In genomic region chr1:3314561-3315271, GRCh38 we compare ENCODE assay signal across 11 cellular contexts.
DNase-seq lines count a peak whose midpoint lies in the region; ATAC-seq and TF ChIP-seq lines count a peak whose summit lies in the region.
"Had no signal": no experiment of that assay in that cellular context is flagged by ENCODE, and none has a peak within 500 bp of the region (broad histone marks: within the 10 kb centered on the region; RNA-seq: fewer than 3 reads in every experiment).

No MANE protein-coding gene starts in this region.

- no peak overlapping the region for H3K27ac ChIP-seq in CD4-positive, alpha-beta T cell (ENCODE audit: low read depth, low read length)
- peak overlapping the region; percentile 92 to 97 (median 96) for H3K27ac ChIP-seq in sigmoid colon
- H3K27ac ChIP-seq: neutrophil had no signal

- H3K27me3 ChIP-seq in CD4-positive, alpha-beta T cell (ENCODE audit: control insufficient read depth, insufficient read depth, low read length): peaks cover 7% of the 10 kb centered on the region
- H3K27me3 ChIP-seq in sigmoid colon: peaks cover 0 to 3% (median 0%) of the 10 kb centered on the region in 3 donors

- no peak for ATAC-seq in CD4-positive, alpha-beta T cell (ENCODE audit: poor library complexity)
- ATAC-seq in WTC11 (no peak), HG02571 (IDR thresholded peaks at IDR 0.05; ENCODE audit: unreplicated experiment) (no peak), HG03039 (IDR thresholded peaks at IDR 0.05; ENCODE audit: unreplicated experiment) (no peak), natural killer cell (no peak)
- ATAC-seq: CD8-positive, alpha-beta T cell had no signal

- H3K27ac Mint-ChIP-seq in CD4-positive, alpha-beta T cell: peak overlapping the region; percentile 61
- H3K27ac Mint-ChIP-seq in WTC11: 0 out of 2 replicates have a peak overlapping the region, but pooled peaks have one; percentile 45
- no peak overlapping the region for H3K27ac Mint-ChIP-seq in activated CD4-positive, alpha-beta T cell treated with anti-CD3 and anti-CD28 coated beads, Interleukin-2, amount 10 ng/mL, durations not matched to agents 24 days and 14 days
- H3K27ac Mint-ChIP-seq in natural killer cell: peak overlapping the region in 1 of 2 donors; percentile 57

- no peak overlapping the region for H3K4me3 Mint-ChIP-seq in CD4-positive, alpha-beta T cell
- peak overlapping the region; percentile 14; the same call in 1 of the 2 replicates for H3K4me3 Mint-ChIP-seq in WTC11
- no peak overlapping the region for H3K4me3 Mint-ChIP-seq in activated CD4-positive, alpha-beta T cell treated with anti-CD3 and anti-CD28 coated beads, Interleukin-2, amount 10 ng/mL, durations not matched to agents 24 days and 14 days
- no peak overlapping the region for H3K4me3 Mint-ChIP-seq in natural killer cell
- H3K4me3 Mint-ChIP-seq: CD8-positive, alpha-beta T cell had no signal

- POLR2A ChIA-PET in CD4-positive, alpha-beta T cell (lab: Charles Lee): no interaction called here
- POLR2A ChIA-PET in WTC11 (lab: Charles Lee): no interaction called here

- no peak overlapping the region for H3K4me3 ChIP-seq in sigmoid colon

- no peaks in the 10 kb centered on the region for H3K36me3 ChIP-seq in sigmoid colon
- H3K36me3 ChIP-seq: neutrophil had no signal

- peaks cover 11% of the 10 kb centered on the region for H3K9me3 ChIP-seq in CD4-positive, alpha-beta T cell (ENCODE audit: control insufficient read depth, low read length)
- H3K9me3 ChIP-seq in sigmoid colon: no peaks in the 10 kb centered on the region
- H3K9me3 ChIP-seq: neutrophil had no signal

- no peak for TF ChIP-seq POLR2A in sigmoid colon (IDR thresholded peaks at IDR 0.05)

- WGBS in sigmoid colon, 2 donors: 68 to 78% methylated on average over 21 of the region's 21 CpGs

- peaks cover 8% of the 10 kb centered on the region for H3K4me1 Mint-ChIP-seq in CD4-positive, alpha-beta T cell (ENCODE audit: low read depth)
- H3K4me1 Mint-ChIP-seq in WTC11 (peaks cover 27% of the 10 kb centered on the region), natural killer cell (peaks cover 8 to 9% of the 10 kb centered on the region in 2 donors)
- peaks cover 10% of the 10 kb centered on the region for H3K4me1 Mint-ChIP-seq in activated CD4-positive, alpha-beta T cell treated with anti-CD3 and anti-CD28 coated beads, Interleukin-2, amount 10 ng/mL, durations not matched to agents 24 days and 14 days

- no peak for TF ChIP-seq EP300 in sigmoid colon (IDR thresholded peaks at IDR 0.05)

- peaks cover 17% of the 10 kb centered on the region for H3K27me3 Mint-ChIP-seq in CD4-positive, alpha-beta T cell
- H3K27me3 Mint-ChIP-seq in WTC11 (ENCODE audit: low read depth): peaks cover 30% of the 10 kb centered on the region
- H3K27me3 Mint-ChIP-seq in activated CD4-positive, alpha-beta T cell treated with anti-CD3 and anti-CD28 coated beads, Interleukin-2, amount 10 ng/mL, durations not matched to agents 24 days and 14 days: peaks cover 2% of the 10 kb centered on the region
- H3K27me3 Mint-ChIP-seq in natural killer cell (ENCODE audit: low read depth in 2 of 2): peaks cover 19 to 25% of the 10 kb centered on the region in 2 donors

- peaks cover 0 to 42% (median 36%) of the 10 kb centered on the region in 4 donors for H3K4me1 ChIP-seq in sigmoid colon

- DNase-seq in CD4-positive, alpha-beta T cell: no peak
- DNase-seq in WTC11 (ENCODE audit: low spot score) (no peak), fibroblast of the conjunctiva (ENCODE audit: low read depth) (peak; percentile 13), sigmoid colon (no peak), natural killer cell (no peak)
- no peak for DNase-seq in activated CD4-positive, alpha-beta T cell treated with anti-CD3 and anti-CD28 coated beads, Interleukin-2, amount 10 ng/mL, durations not matched to agents 24 days and 14 days
- DNase-seq: CD8-positive, alpha-beta T cell; NCI-H1694 treated with DMSO at 0.1 percent for 48 hours had no signal

- peaks cover 6% of the 10 kb centered on the region for H3K9me3 Mint-ChIP-seq in CD4-positive, alpha-beta T cell
- H3K9me3 Mint-ChIP-seq in WTC11: no peaks in the 10 kb centered on the region
- H3K9me3 Mint-ChIP-seq in activated CD4-positive, alpha-beta T cell treated with anti-CD3 and anti-CD28 coated beads, Interleukin-2, amount 10 ng/mL, durations not matched to agents 24 days and 14 days: no peaks in the 10 kb centered on the region
- H3K9me3 Mint-ChIP-seq in natural killer cell: peaks cover 6 to 8% of the 10 kb centered on the region in 2 donors

- intact Hi-C loops in CD4-positive, alpha-beta T cell (cut with DNase I, micrococcal nuclease): no loop called here
- intact Hi-C loops in sigmoid colon (cut with DNase I) (loop anchor here (1.0 to 5.0 kb wide), 2 partner anchors 38 to 142 kb away; no protein-coding TSS in a partner anchor), natural killer cell (cut with micrococcal nuclease) (no loop called here)
- intact Hi-C loops in activated CD4-positive, alpha-beta T cell treated with anti-CD3 and anti-CD28 coated beads, Interleukin-2, amount 10 ng/mL, durations not matched to agents 24 days and 14 days (cut with micrococcal nuclease): no loop called here

- CTCF ChIA-PET in CD4-positive, alpha-beta T cell (lab: Charles Lee): no interaction called here
- CTCF ChIA-PET in WTC11 (lab: Charles Lee): interaction anchor here (0.6 to 3.4 kb wide), 6 partner anchors 35 to 349 kb away, joined by 3 to 14 read pairs (median 4); no protein-coding TSS in a partner anchor

- TF ChIP-seq CTCF in CD4-positive, alpha-beta T cell (IDR thresholded peaks at IDR 0.05): no peak
- TF ChIP-seq CTCF in WTC11 (IDR thresholded peaks at IDR 0.05) (no peak), sigmoid colon (IDR thresholded peaks at IDR 0.05) (no peak), natural killer cell (IDR thresholded peaks at IDR 0.05) (no peak)

- H3K36me3 Mint-ChIP-seq in CD4-positive, alpha-beta T cell (ENCODE audit: low read depth): no peaks in the 10 kb centered on the region
- H3K36me3 Mint-ChIP-seq in WTC11 (no peaks in the 10 kb centered on the region), natural killer cell (no peaks in the 10 kb centered on the region)
- H3K36me3 Mint-ChIP-seq in activated CD4-positive, alpha-beta T cell treated with anti-CD3 and anti-CD28 coated beads, Interleukin-2, amount 10 ng/mL, durations not matched to agents 24 days and 14 days (ENCODE audit: low read depth): no peaks in the 10 kb centered on the region
- H3K36me3 Mint-ChIP-seq: CD8-positive, alpha-beta T cell had no signal

TF ChIP-seq in WTC11, 78 proteins besides CTCF, POLR2A, EP300 and RAD21 (continues in another document):
- no peak for TF ChIP-seq SMAD4 (CRISPR knock-in tag; IDR thresholded peaks at IDR 0.05)
- TF ChIP-seq ZNF425 (CRISPR knock-in tag; conservative IDR thresholded peaks at IDR 0.05): no peak
- no peak for TF ChIP-seq ATF6 (CRISPR knock-in tag; IDR thresholded peaks at IDR 0.05)
- TF ChIP-seq IRF2 (CRISPR knock-in tag; IDR thresholded peaks at IDR 0.05; ENCODE audit: borderline replicate concordance, low read depth): no peak
- no peak for TF ChIP-seq NFATC4 (CRISPR knock-in tag; IDR thresholded peaks at IDR 0.05)
- no peak for TF ChIP-seq ZNF423 (CRISPR knock-in tag; IDR thresholded peaks at IDR 0.05)
- no peak for TF ChIP-seq USF2 (CRISPR knock-in tag; IDR thresholded peaks at IDR 0.05)
